ENCODE assay signal across 8 cellular contexts in genomic region chr5:132831095-132831860, GRCh38. TPM values are rescaled to one million over a fixed set of nuclear protein-coding genes. Genes with fewer than 3 reads are reported as not detected.
A peak's percentile ranks its signal among the peaks of the same experiment; 100 is the strongest.
DNase-seq lines count a peak whose midpoint lies in the region; ATAC-seq and TF ChIP-seq lines count a peak whose summit lies in the region.

No MANE protein-coding gene starts in this region.

- DNase-seq in A673 (ENCODE audit: low spot score) (no peak), kidney tubule cell (ENCODE audit: low spot score) (no peak)
- no peak for DNase-seq in central memory CD8-positive, alpha-beta T cell (ENCODE audit: low spot score in 2 of 2)
- no peak for DNase-seq in effector CD8-positive, alpha-beta T cell (lab: John Stamatoyannopoulos, UW)

- no TSS peak for BruUV-seq in A673 (replicated peaks; lab: Mats Ljungman, UMichigan)

- ATAC-seq in central memory CD8-positive, alpha-beta T cell (replicated peaks; ENCODE audit: extremely low read depth, poor library complexity, severe bottlenecking): no peak
- no peak for ATAC-seq in HG02571 (IDR thresholded peaks at IDR 0.05; ENCODE audit: unreplicated experiment)
- ATAC-seq in HG03521 (IDR thresholded peaks at IDR 0.05; ENCODE audit: unreplicated experiment): no peak

- peak overlapping the region; percentile 80 for H3K27ac Mint-ChIP-seq in central memory CD8-positive, alpha-beta T cell (ENCODE audit: low read depth)

- H3K36me3 Mint-ChIP-seq in central memory CD8-positive, alpha-beta T cell (ENCODE audit: insufficient read depth): peaks cover 5% of the 10 kb centered on the region

- POLR2A ChIA-PET in A673 (lab: Charles Lee; ENCODE audit: low non-redundant PET): no interaction called here

- peaks cover 17% of the 10 kb centered on the region for H3K4me1 Mint-ChIP-seq in central memory CD8-positive, alpha-beta T cell

- no peaks in the 10 kb centered on the region for H3K9me3 Mint-ChIP-seq in central memory CD8-positive, alpha-beta T cell

- intact Hi-C loops in A673 (cut with micrococcal nuclease; ENCODE audit: unreplicated experiment): loop anchor here (2.0 kb wide), 1 partner anchor 52 kb away; no protein-coding TSS in a partner anchor

- peak overlapping the region; percentile 83 for H3K4me3 Mint-ChIP-seq in central memory CD8-positive, alpha-beta T cell

- peaks cover 9% of the 10 kb centered on the region for H3K27me3 ChIP-seq in A673 (replicated peaks; ENCODE audit: insufficient read depth, low read depth, low read length, poor library complexity)
- peaks cover 74% of the 10 kb centered on the region for H3K27me3 ChIP-seq in HUES64 (ENCODE audit: insufficient read depth, low read length)
- peaks cover 0 to 11% of the 10 kb centered on the region in 2 donors for H3K27me3 ChIP-seq in muscle layer of colon (ENCODE audit: control insufficient read depth in 1 of 2, insufficient read depth in 2 of 2, low read length in 2 of 2)

- CTCF ChIA-PET in A673 (lab: Charles Lee): no interaction called here

- H3K27ac ChIP-seq in A673 (ENCODE audit: low read depth, low read length, poor library complexity, severe bottlenecking): no peak overlapping the region
- H3K27ac ChIP-seq in HUES64 (ENCODE audit: low read depth, low read length): no peak overlapping the region
- H3K27ac ChIP-seq in muscle layer of colon (ENCODE audit: low read depth, low read length): no peak overlapping the region

- H3K4me3 ChIP-seq in A673 (ENCODE audit: low read depth, low read length, poor library complexity, severe bottlenecking): peak overlapping the region; percentile 56
- peak overlapping the region; percentile 72 for H3K4me3 ChIP-seq in HUES64 (ENCODE audit: low read length)
- H3K4me3 ChIP-seq in muscle layer of colon (ENCODE audit: low read depth in 1 of 2, low read length in 2 of 2): peak overlapping the region; percentile 59 to 90

- H3K36me3 ChIP-seq in A673 (ENCODE audit: insufficient read depth, low read length, poor library complexity, severe bottlenecking): no peaks in the 10 kb centered on the region
- no peaks in the 10 kb centered on the region for H3K36me3 ChIP-seq in HUES64 (ENCODE audit: insufficient read depth, low read length)
- H3K36me3 ChIP-seq in muscle layer of colon (ENCODE audit: insufficient read depth, low read length): no peaks in the 10 kb centered on the region

- peaks cover 30% of the 10 kb centered on the region for H3K27me3 Mint-ChIP-seq in central memory CD8-positive, alpha-beta T cell

- WGBS in HUES64: 86% methylated on average over 15 of the region's 15 CpGs

- no peak overlapping the region for H3K9ac ChIP-seq in HUES64 (ENCODE audit: low read depth, low read length)
- no peak overlapping the region for H3K9ac ChIP-seq in muscle layer of colon (ENCODE audit: low read length)

- peaks cover 2% of the 10 kb centered on the region for H3K4me1 ChIP-seq in A673 (ENCODE audit: insufficient read depth, low read length, poor library complexity, severe bottlenecking)
- H3K4me1 ChIP-seq in HUES64 (ENCODE audit: insufficient read depth, low read length): no peaks in the 10 kb centered on the region
- H3K4me1 ChIP-seq in muscle layer of colon (ENCODE audit: insufficient read depth, low read length): peaks cover 5% of the 10 kb centered on the region

- TF ChIP-seq CTCF in A673 (conservative IDR thresholded peaks at IDR 0.05; ENCODE audit: low read depth, low read length): no peak

- no peaks in the 10 kb centered on the region for H3K9me3 ChIP-seq in A673 (ENCODE audit: low read depth, low read length, poor library complexity, severe bottlenecking)
- no peaks in the 10 kb centered on the region for H3K9me3 ChIP-seq in HUES64 (ENCODE audit: insufficient read depth, low read depth, low read length)
- no peaks in the 10 kb centered on the region for H3K9me3 ChIP-seq in muscle layer of colon (ENCODE audit: low read length)

RNA-seq across cellular contexts. Expression of gene SHROOM1, which starts 0.8 kb away (rescaled TPM):
- 0.28 and 0.54 TPM in 2 replicates for total RNA-seq in A673 (2021)
- 2.2 TPM for polyA plus RNA-seq in HUES64 (2013, experiment 1 of 2)
- 2.0 TPM for polyA plus RNA-seq in HUES64 (2013, experiment 2 of 2)

RNA-seq across cellular contexts. Expression of gene SOWAHA, which starts 18.2 kb away (rescaled TPM):
- total RNA-seq in A673 (2021): not detected in 2 replicates
- polyA plus RNA-seq in HUES64 (2013, experiment 1 of 2): not detected
- polyA plus RNA-seq in HUES64 (2013, experiment 2 of 2): 0.13 TPM

RNA-seq across cellular contexts. Expression of gene GDF9, which starts 35.0 kb away (rescaled TPM):
- total RNA-seq in A673 (2021): 0.32 and 1.1 TPM in 2 replicates
- polyA plus RNA-seq in HUES64 (2013, experiment 1 of 2): 0.10 TPM
- polyA plus RNA-seq in HUES64 (2013, experiment 2 of 2): 0.19 TPM

RNA-seq across cellular contexts. Expression of gene UQCRQ, which starts 35.2 kb away (rescaled TPM):
- total RNA-seq in A673 (2021): 542 and 564 TPM in 2 replicates
- 284 TPM for polyA plus RNA-seq in HUES64 (2013, experiment 1 of 2)
- 263 TPM for polyA plus RNA-seq in HUES64 (2013, experiment 2 of 2)

RNA-seq across cellular contexts. Expression of gene LEAP2, which starts 42.2 kb away (rescaled TPM):
- 2.9 and 4.0 TPM in 2 replicates for total RNA-seq in A673 (2021)
- polyA plus RNA-seq in HUES64 (2013, experiment 1 of 2): 1.1 TPM
- polyA plus RNA-seq in HUES64 (2013, experiment 2 of 2): 0.44 TPM
